Comparison of ENCODE assay signal across 9 cellular contexts in genomic region chr17:47942568-47942967, GRCh38. TPM values are rescaled to one million over a fixed set of nuclear protein-coding genes. Genes with fewer than 3 reads are reported as not detected.
DNase-seq lines count a peak whose midpoint lies in the region; ATAC-seq and TF ChIP-seq lines count a peak whose summit lies in the region.
"Had no signal": no experiment of that assay in that cellular context is flagged by ENCODE, and none has a peak within 500 bp of the region (broad histone marks: within the 10 kb centered on the region; RNA-seq: fewer than 3 reads in every experiment).

No MANE protein-coding gene starts in this region.

- H3K27ac ChIP-seq in VCaP = peak overlapping the region; percentile 87; the same call in 1 of the 2 replicates

- H3K27ac Mint-ChIP-seq in activated CD8-positive, alpha-beta memory T cell treated with anti-CD3 and anti-CD28 coated beads, Interleukin-2, amount 10 ng/mL, durations not matched to agents 7 days and 5 days = peak overlapping the region; percentile 92
- H3K27ac Mint-ChIP-seq in stimulated activated naive B cell treated with anti-CD40 and anti-IgM and Interleukin-4, amounts not matched to agents 10 μg/mL and 1 μg/mL and 100 μg/mL, for 72 hours = no peak overlapping the region

- H3K4me3 Mint-ChIP-seq in activated CD8-positive, alpha-beta memory T cell treated with anti-CD3 and anti-CD28 coated beads, Interleukin-2, amount 10 ng/mL, durations not matched to agents 7 days and 5 days = peak overlapping the region; percentile 88
- peak overlapping the region; percentile 91 to 93 for H3K4me3 Mint-ChIP-seq in stimulated activated naive B cell treated with anti-CD40 and anti-IgM and Interleukin-4, amounts not matched to agents 10 μg/mL and 1 μg/mL and 100 μg/mL, for 72 hours

- peaks cover 24% of the 10 kb centered on the region for H3K36me3 Mint-ChIP-seq in activated CD8-positive, alpha-beta memory T cell treated with anti-CD3 and anti-CD28 coated beads, Interleukin-2, amount 10 ng/mL, durations not matched to agents 7 days and 5 days
- peaks cover 26 to 45% of the 10 kb centered on the region in 2 donors for H3K36me3 Mint-ChIP-seq in stimulated activated naive B cell treated with anti-CD40 and anti-IgM and Interleukin-4, amounts not matched to agents 10 μg/mL and 1 μg/mL and 100 μg/mL, for 72 hours

- no peak for DNase-seq in activated CD8-positive, alpha-beta memory T cell treated with anti-CD3 and anti-CD28 coated beads, Interleukin-2, amount 10 ng/mL, durations not matched to agents 7 days and 5 days
- no peak for DNase-seq in activated CD8-positive, alpha-beta memory T cell treated with anti-CD3 and anti-CD28 coated beads for 24 hours
- DNase-seq in fibroblast of mammary gland (ENCODE audit: low read depth) (no peak), NCI-H2107 (lab: John Stamatoyannopoulos, UW) (no peak), DMS53 (lab: John Stamatoyannopoulos, UW) (no peak), LoVo (ENCODE audit: low spot score) (no peak)
- no peak for DNase-seq in stimulated activated naive B cell treated with anti-CD40 and anti-IgM and Interleukin-4, amounts not matched to agents 10 μg/mL and 1 μg/mL and 100 μg/mL, for 72 hours
- DNase-seq: SHP77 had no signal

- no peak for TF ChIP-seq CTCF in VCaP (conservative IDR thresholded peaks at IDR 0.05)
- no peak for TF ChIP-seq CTCF in fibroblast of mammary gland (conservative IDR thresholded peaks at IDR 0.05; ENCODE audit: control insufficient read depth, insufficient read depth, low read depth, low read length)

- no peak for ATAC-seq in activated CD8-positive, alpha-beta memory T cell treated with anti-CD3 and anti-CD28 coated beads, Interleukin-2, amount 10 ng/mL, durations not matched to agents 7 days and 5 days
- no peak for ATAC-seq in stimulated activated naive B cell treated with anti-CD40 and anti-IgM and Interleukin-4, amounts not matched to agents 10 μg/mL and 1 μg/mL and 100 μg/mL, for 72 hours (replicated peaks)

- peaks cover 62% of the 10 kb centered on the region for H3K4me1 Mint-ChIP-seq in activated CD8-positive, alpha-beta memory T cell treated with anti-CD3 and anti-CD28 coated beads, Interleukin-2, amount 10 ng/mL, durations not matched to agents 7 days and 5 days
- peaks cover 44 to 72% of the 10 kb centered on the region in 2 donors for H3K4me1 Mint-ChIP-seq in stimulated activated naive B cell treated with anti-CD40 and anti-IgM and Interleukin-4, amounts not matched to agents 10 μg/mL and 1 μg/mL and 100 μg/mL, for 72 hours

- H3K4me3 ChIP-seq in fibroblast of mammary gland (ENCODE audit: control insufficient read depth, low read depth, low read length) = peak overlapping the region; percentile 86

- no peaks in the 10 kb centered on the region for H3K27me3 Mint-ChIP-seq in activated CD8-positive, alpha-beta memory T cell treated with anti-CD3 and anti-CD28 coated beads, Interleukin-2, amount 10 ng/mL, durations not matched to agents 7 days and 5 days
- no peaks in the 10 kb centered on the region for H3K27me3 Mint-ChIP-seq in stimulated activated naive B cell treated with anti-CD40 and anti-IgM and Interleukin-4, amounts not matched to agents 10 μg/mL and 1 μg/mL and 100 μg/mL, for 72 hours

- H3K9me3 Mint-ChIP-seq in activated CD8-positive, alpha-beta memory T cell treated with anti-CD3 and anti-CD28 coated beads, Interleukin-2, amount 10 ng/mL, durations not matched to agents 7 days and 5 days (ENCODE audit: low read depth) = no peaks in the 10 kb centered on the region
- peaks cover 5% of the 10 kb centered on the region in 2 donors for H3K9me3 Mint-ChIP-seq in stimulated activated naive B cell treated with anti-CD40 and anti-IgM and Interleukin-4, amounts not matched to agents 10 μg/mL and 1 μg/mL and 100 μg/mL, for 72 hours

- CTCF ChIA-PET in activated CD8-positive, alpha-beta memory T cell treated with anti-CD3 and anti-CD28 coated beads, Interleukin-2, amount 10 ng/mL, durations not matched to agents 7 days and 5 days (lab: Charles Lee) = interaction anchor here (1.2 to 18.6 kb wide), 8 partner anchors 7 to 112 kb away, joined by 3 to 383 read pairs (median 8); partner anchors contain the start of genes CDK5RAP3, MRPL10 and SCRN2

RNA-seq across cellular contexts. Expression of gene PNPO, which starts 1.2 kb away (rescaled TPM):
- total RNA-seq in activated CD8-positive, alpha-beta memory T cell treated with anti-CD3 and anti-CD28 coated beads, Interleukin-2, amount 10 ng/mL, durations not matched to agents 7 days and 5 days = 10 to 100 TPM; 28.0 to 30.4 TPM

RNA-seq across cellular contexts. Expression of gene PRR15L, which starts 15.1 kb away (rescaled TPM):
- total RNA-seq in activated CD8-positive, alpha-beta memory T cell treated with anti-CD3 and anti-CD28 coated beads, Interleukin-2, amount 10 ng/mL, durations not matched to agents 7 days and 5 days = not detected

RNA-seq across cellular contexts. Expression of gene CDK5RAP3, which starts 28.3 kb away (rescaled TPM):
- total RNA-seq in activated CD8-positive, alpha-beta memory T cell treated with anti-CD3 and anti-CD28 coated beads, Interleukin-2, amount 10 ng/mL, durations not matched to agents 7 days and 5 days = 100 to 1,000 TPM; 215 to 262 TPM

RNA-seq across cellular contexts. Expression of gene SP2, which starts 46.5 kb away (rescaled TPM):
- 10 to 100 TPM; 21.7 to 22.9 TPM for total RNA-seq in activated CD8-positive, alpha-beta memory T cell treated with anti-CD3 and anti-CD28 coated beads, Interleukin-2, amount 10 ng/mL, durations not matched to agents 7 days and 5 days
